ENCODE assay signal across 8 cellular contexts in genomic region chr20:32483351-32484220, GRCh38.
DNase-seq lines count a peak whose midpoint lies in the region; ATAC-seq and TF ChIP-seq lines count a peak whose summit lies in the region.

No MANE protein-coding gene starts in this region.

- H3K36me3 ChIP-seq in RWPE2 (ENCODE audit: low read depth) (no peaks in the 10 kb centered on the region), gastroesophageal sphincter (no peaks in the 10 kb centered on the region), neutrophil (no peaks in the 10 kb centered on the region), testis (ENCODE audit: low read depth, missing control alignments) (no peaks in the 10 kb centered on the region)

- H3K9me3 ChIP-seq in RWPE2 (ENCODE audit: severe bottlenecking), result no peaks in the 10 kb centered on the region
- no peaks in the 10 kb centered on the region for H3K9me3 ChIP-seq in gastroesophageal sphincter
- H3K9me3 ChIP-seq in neutrophil, result no peaks in the 10 kb centered on the region
- H3K9me3 ChIP-seq in testis, result no peaks in the 10 kb centered on the region

- no peak for TF ChIP-seq EP300 in gastroesophageal sphincter (IDR thresholded peaks at IDR 0.05)

- ATAC-seq in RWPE2 (ENCODE audit: low read depth), result peak; percentile 59
- ATAC-seq in gastroesophageal sphincter, result peak; percentile 56
- ATAC-seq in GM19455 (IDR thresholded peaks at IDR 0.05; ENCODE audit: unreplicated experiment), result no peak

- no peaks in the 10 kb centered on the region for H3K27me3 ChIP-seq in RWPE2 (ENCODE audit: insufficient read depth, poor library complexity, severe bottlenecking)
- no peaks in the 10 kb centered on the region for H3K27me3 ChIP-seq in gastroesophageal sphincter
- H3K27me3 ChIP-seq in neutrophil, result no peaks in the 10 kb centered on the region
- no peaks in the 10 kb centered on the region for H3K27me3 ChIP-seq in testis

- H3K27ac ChIP-seq in RWPE2 (ENCODE audit: poor library complexity, severe bottlenecking), result peak overlapping the region; percentile 51
- H3K27ac ChIP-seq in gastroesophageal sphincter, result peak overlapping the region; percentile 56 to 91 (median 87)
- peak overlapping the region; percentile 92 for H3K27ac ChIP-seq in neutrophil
- H3K27ac ChIP-seq in testis, result peak overlapping the region; percentile 76 to 78

- WGBS in gastroesophageal sphincter (ENCODE audit: low coverage in 1 of 2), 2 donors, result 0 to 1% methylated on average over 14 to 15 of the region's 79 CpGs
- 1% methylated on average over 21 to 30 of the region's 79 CpGs for WGBS in testis, 2 donors

- DNase-seq in Caki2 (ENCODE audit: low read depth) (peak; percentile 84), LoVo (ENCODE audit: low spot score) (peak; percentile 64), RWPE2 (ENCODE audit: low spot score) (peak; percentile 89), testis (peak; percentile 69)
- peak; percentile 75 for DNase-seq in activated naive CD4-positive, alpha-beta T cell treated with Interleukin-2 at 50 U/mL for 16 hours

- TF ChIP-seq POLR2A in gastroesophageal sphincter (IDR thresholded peaks at IDR 0.05) (peak in 1 of 2 donors; percentile 43), testis (IDR thresholded peaks at IDR 0.05) (no peak)

- in situ Hi-C loops in Caki2 (cut with HindIII; ENCODE audit: low pct_unique_long_range_greater_than_20kb, low sequenced_read_pairs), result no loop called here

- TF ChIP-seq CTCF in RWPE2 (IDR thresholded peaks at IDR 0.05; ENCODE audit: poor library complexity, severe bottlenecking) (no peak), gastroesophageal sphincter (IDR thresholded peaks at IDR 0.05) (peak in 3 of 4 experiments; percentile 12 to 20 (median 20)), neutrophil (IDR thresholded peaks at IDR 0.05) (no peak), testis (IDR thresholded peaks at IDR 0.05) (no peak)

- H3K4me3 ChIP-seq in RWPE2 (ENCODE audit: severe bottlenecking) (peak overlapping the region; percentile 75), gastroesophageal sphincter (peak overlapping the region; percentile 92 to 95), neutrophil (ENCODE audit: low read depth in 1 of 2, low read length in 1 of 2) (peak overlapping the region; percentile 88 to 90), testis (peak overlapping the region; percentile 74 to 81)

- intact Hi-C loops in testis (cut with DNase I; ENCODE audit: low total_unique reads), result no loop called here

- H3K4me1 ChIP-seq in RWPE2 (ENCODE audit: insufficient read depth, poor library complexity, severe bottlenecking), result no peaks in the 10 kb centered on the region
- H3K4me1 ChIP-seq in gastroesophageal sphincter, result peaks cover 0 to 65% (median 20%) of the 10 kb centered on the region in 3 donors
- peaks cover 40 to 53% of the 10 kb centered on the region in 2 experiments for H3K4me1 ChIP-seq in neutrophil (ENCODE audit: control insufficient read depth in 1 of 2, insufficient read depth in 1 of 2, low read depth in 1 of 2, low read length in 1 of 2)
- peaks cover 33% of the 10 kb centered on the region for H3K4me1 ChIP-seq in testis

Comparison
In these comparisons a context has a peak if more than half of its experiments do, and no peak if none do; other contexts are left out.
1. CTCF ChIP-seq: peak in gastroesophageal sphincter (3 of 4); none in RWPE2 (single experiment), neutrophil (single experiment) and testis (0 of 3).
2. Peak in every context shown above with its lines, with median percentiles within 50 percentile points of each other: DNase-seq, H3K27ac ChIP-seq and H3K4me3 ChIP-seq.